In the genomic region with DNA sequence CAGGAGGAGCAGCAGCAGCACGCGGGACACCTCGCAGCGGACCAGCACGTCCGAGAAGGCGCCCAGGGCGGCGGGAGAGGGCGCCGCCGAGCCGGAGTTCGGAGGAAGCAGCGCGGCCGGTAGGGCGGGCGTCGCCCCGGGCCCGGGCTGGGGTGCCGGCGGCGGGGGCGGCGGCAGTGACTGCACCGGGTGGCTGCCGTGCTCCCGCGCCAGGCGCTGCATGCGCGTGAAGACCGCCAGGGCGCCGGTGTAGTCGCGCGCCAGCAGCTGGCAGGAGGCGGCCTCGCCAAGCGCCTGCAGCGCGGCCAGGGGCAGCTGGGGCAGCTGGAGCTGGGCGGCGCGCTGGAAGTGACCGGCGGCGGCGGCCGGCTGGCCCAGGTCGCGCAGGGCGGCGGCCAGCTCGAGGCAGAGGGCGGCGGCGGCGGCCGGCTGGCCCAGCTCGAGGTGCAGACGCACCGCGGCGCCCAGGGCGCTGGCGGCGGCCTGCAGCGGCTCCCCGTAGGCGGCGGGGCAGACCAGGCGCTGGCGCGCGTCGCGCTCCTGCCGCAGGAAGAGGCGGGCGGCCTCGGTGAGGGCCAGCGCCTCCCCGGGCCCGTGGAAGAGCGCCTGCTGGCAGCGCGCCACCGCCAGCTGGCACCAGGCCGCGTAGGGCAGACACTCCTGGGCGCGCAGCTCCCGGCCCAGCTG, we compare ENCODE assay signal across 9 cellular contexts. TPM values are rescaled to one million over a fixed set of nuclear protein-coding genes. Genes with fewer than 3 reads are reported as not detected.
A peak's percentile ranks its signal among the peaks of the same experiment; 100 is the strongest.
DNase-seq lines count a peak whose midpoint lies in the region; ATAC-seq, FAIRE-seq and TF ChIP-seq lines count a peak whose summit lies in the region.
"Not testable (repeated sequence)": the region's sequence is repeated elsewhere in the genome, so short reads cannot be mapped to it uniquely, and the experiment has no call there.
"Had no signal": no experiment of that assay in that cellular context is flagged by ENCODE, and none has a peak within 500 bp of the region (broad histone marks: within the 10 kb centered on the region; RNA-seq: fewer than 3 reads in every experiment).

No MANE protein-coding gene starts in this region.

- CTCF ChIA-PET in WTC11 (lab: Charles Lee), result not testable (repeated sequence)

- not testable (repeated sequence) for H3K4me3 ChIP-seq in pancreas

- not testable (repeated sequence) for TF ChIP-seq POLR2A in GM18505 (IDR thresholded peaks at IDR 0.05; ENCODE audit: borderline replicate concordance, extremely low read depth, insufficient read depth, insufficient read length)

- intact Hi-C loops in Right ventricle myocardium superior (cut with DNase I); pancreas (cut with DNase I): not testable (repeated sequence)

- not testable (repeated sequence) for H3K36me3 Mint-ChIP-seq in WTC11

- POLR2A ChIA-PET in WTC11 (lab: Charles Lee), result not testable (repeated sequence)

- peak; percentile 50 for ATAC-seq in GM18505 (IDR thresholded peaks at IDR 0.05; ENCODE audit: unreplicated experiment)
- peak; percentile 65 for ATAC-seq in GM19395 (IDR thresholded peaks at IDR 0.05; ENCODE audit: unreplicated experiment)
- peak; percentile 57 for ATAC-seq in GM21723 (IDR thresholded peaks at IDR 0.05; ENCODE audit: unreplicated experiment)
- ATAC-seq in HG02943 (IDR thresholded peaks at IDR 0.05; ENCODE audit: low read depth, unreplicated experiment), result peak; percentile 62
- ATAC-seq in HG03354 (IDR thresholded peaks at IDR 0.05; ENCODE audit: poor library complexity, severe bottlenecking, unreplicated experiment), result peak; percentile 64
- ATAC-seq in WTC11, result peak; percentile 42
- ATAC-seq in Right ventricle myocardium superior (ENCODE audit: poor library complexity), result peak; percentile 91
- peak; percentile 83 to 86 (median 84) for ATAC-seq in pancreas

- not testable (repeated sequence) for H3K27ac Mint-ChIP-seq in WTC11

- not testable (repeated sequence) for TF ChIP-seq CTCF in WTC11 (IDR thresholded peaks at IDR 0.05); pancreas (IDR thresholded peaks at IDR 0.05)

- H3K4me1 ChIP-seq in pancreas, result not testable (repeated sequence)

- not testable (repeated sequence) for H3K27ac ChIP-seq in pancreas

- H3K4me3 Mint-ChIP-seq in WTC11, result not testable (repeated sequence)

- H3K27me3 ChIP-seq in pancreas, result not testable (repeated sequence)

- H3K4me1 Mint-ChIP-seq in WTC11, result not testable (repeated sequence)

- not testable (repeated sequence) for FAIRE-seq in pancreas (lab: Jason Lieb, UNC)

- H3K9me3 Mint-ChIP-seq in WTC11, result not testable (repeated sequence)

- H3K27me3 Mint-ChIP-seq in WTC11 (ENCODE audit: low read depth), result not testable (repeated sequence)

- H3K9me3 ChIP-seq in pancreas, result not testable (repeated sequence)

- WGBS in pancreas, 2 donors, result no CpG with 5 or more reads among the region's 97 CpGs

- DNase-seq in WTC11 (ENCODE audit: low spot score); Right ventricle myocardium superior; pancreas: not testable (repeated sequence)

- H3K36me3 ChIP-seq in pancreas, result not testable (repeated sequence)

RNA-seq across cellular contexts. Expression of gene F8A3, which starts 0.5 kb away (rescaled TPM):
- total RNA-seq in WTC11 (2021), result 5.5 to 7.4 TPM (median 5.8 TPM) in 3 replicates
- not detected for total RNA-seq in Right ventricle myocardium superior
- total RNA-seq in pancreas, result 1 to 10 TPM in 4 of 6 donors, under 1 TPM in 2; 0.18 to 6.6 (median 2.5) TPM
- 1 to 10 TPM in 1 of 2 donors, not detected in 1; 2.0 TPM for polyA plus RNA-seq in pancreas
- total RNA-seq: skeletal muscle tissue had no signal
